Comparison of ENCODE assay signal across 8 cellular contexts in genomic region chr3:197791120-197792018, GRCh38. TPM values are rescaled to one million over a fixed set of nuclear protein-coding genes. Genes with fewer than 3 reads are reported as not detected.
DNase-seq lines count a peak whose midpoint lies in the region; ATAC-seq and TF ChIP-seq lines count a peak whose summit lies in the region.

Gene LRCH3 (plus strand): TSS chr3:197791254. CDS start chr3:197791279, 25 bp downstream.

- H3K4ac ChIP-seq in neuronal stem cell (ENCODE audit: low read length) = no peak within 1 kb of the TSS

- peak within 1 kb of the TSS; percentile 60 for H3K4me2 ChIP-seq in neuronal stem cell (ENCODE audit: insufficient read depth, low read length, poor library complexity, severe bottlenecking)

- no peaks in the 10 kb centered on the region for H3K27me3 ChIP-seq in H7 (ENCODE audit: control insufficient read depth, insufficient read depth, low read length)
- no peaks in the 10 kb centered on the region for H3K27me3 ChIP-seq in MG63
- H3K27me3 ChIP-seq in gastroesophageal sphincter = no peaks in the 10 kb centered on the region
- H3K27me3 ChIP-seq in neuronal stem cell (ENCODE audit: control insufficient read depth in 3 of 3, insufficient read depth in 3 of 3, low read depth in 1 of 3, low read length in 3 of 3) = no peaks in the 10 kb centered on the region

- H3K23ac ChIP-seq in neuronal stem cell (ENCODE audit: low read depth, low read length, poor library complexity) = peak within 1 kb of the TSS; percentile 100

- no peaks in the 10 kb centered on the region for H3K79me1 ChIP-seq in neuronal stem cell (ENCODE audit: low read depth, low read length)

- H3K27ac ChIP-seq in gastroesophageal sphincter = peak within 1 kb of the TSS; percentile 78 to 98 (median 96)
- peak within 1 kb of the TSS; percentile 85 for H3K27ac ChIP-seq in neuronal stem cell (replicated peaks; ENCODE audit: low read length)

- TF ChIP-seq POLR2A in gastroesophageal sphincter (IDR thresholded peaks at IDR 0.05) = peak; percentile 72 to 77

- H3K9me3 ChIP-seq in MG63 (no peaks in the 10 kb centered on the region), gastroesophageal sphincter (no peaks in the 10 kb centered on the region), neuronal stem cell (replicated peaks in 1 of 2; ENCODE audit: control insufficient read depth in 2 of 2, insufficient read depth in 1 of 2, low read depth in 1 of 2, low read length in 2 of 2) (no peaks in the 10 kb centered on the region)

- TF ChIP-seq EP300 in gastroesophageal sphincter (IDR thresholded peaks at IDR 0.05) = no peak

- in situ Hi-C loops in G401 (cut with HindIII; ENCODE audit: low sequenced_read_pairs) = no loop called here
- in situ Hi-C loops in SK-MEL-5 (cut with HindIII; ENCODE audit: low pct_unique_long_range_greater_than_20kb, low sequenced_read_pairs) = no loop called here

- H3K36me3 ChIP-seq in H7 (replicated peaks; ENCODE audit: control insufficient read depth, insufficient read depth, low read length) (no peaks in the 10 kb centered on the region), MG63 (no peaks in the 10 kb centered on the region; the same call in 1 of the 2 replicates), gastroesophageal sphincter (peaks cover 0 to 10% of the 10 kb centered on the region in 2 donors), neuronal stem cell (replicated peaks in 1 of 2; ENCODE audit: control insufficient read depth in 2 of 2, insufficient read depth in 2 of 2, low read length in 2 of 2) (peaks cover 0 to 8% of the 10 kb centered on the region in 2 donors)

- peak within 1 kb of the TSS; percentile 97 for H2BK120ac ChIP-seq in neuronal stem cell (ENCODE audit: low read depth, low read length)

- H2AFZ ChIP-seq in neuronal stem cell (ENCODE audit: low read length) = peak within 1 kb of the TSS; percentile 99

- 0% methylated on average over 13 of the region's 90 CpGs; no CpG with 5 or more reads in 1 of the 2 donors for WGBS in gastroesophageal sphincter (ENCODE audit: low coverage in 1 of 2), 2 donors
- WGBS in neuronal stem cell (ENCODE audit: extremely low coverage in 2 of 2, insufficient read length in 2 of 2, insufficient replicate concordance in 1 of 2), 2 donors = no CpG with 5 or more reads among the region's 90 CpGs

- peak; percentile 81 for ATAC-seq in gastroesophageal sphincter

- peak within 1 kb of the TSS; percentile 100 for H3K18ac ChIP-seq in neuronal stem cell (ENCODE audit: low read length)

- H3K4me3 ChIP-seq in H7 (ENCODE audit: insufficient read depth, low read depth, low read length) = peak within 1 kb of the TSS; percentile 87
- peak within 1 kb of the TSS; percentile 84 for H3K4me3 ChIP-seq in MG63
- peak within 1 kb of the TSS; percentile 86 to 94 for H3K4me3 ChIP-seq in gastroesophageal sphincter
- peak within 1 kb of the TSS; percentile 96 to 99 for H3K4me3 ChIP-seq in neuronal stem cell (ENCODE audit: low read length in 2 of 2)

- peak within 1 kb of the TSS; percentile 95 for H3K27ac Mint-ChIP-seq in activated naive CD4-positive, alpha-beta T cell treated with anti-CD3 and anti-CD28 coated beads for 36 hours

- no peak within 1 kb of the TSS for H2BK12ac ChIP-seq in neuronal stem cell (ENCODE audit: low read length)

- H3K4me3 Mint-ChIP-seq in activated naive CD4-positive, alpha-beta T cell treated with anti-CD3 and anti-CD28 coated beads for 36 hours = peak within 1 kb of the TSS; percentile 81

- H3K9ac ChIP-seq in neuronal stem cell (ENCODE audit: low read depth, low read length, poor library complexity) = peak within 1 kb of the TSS; percentile 98

- CTCF ChIA-PET in activated naive CD4-positive, alpha-beta T cell treated with anti-CD3 and anti-CD28 coated beads for 36 hours (lab: Charles Lee) = interaction anchor here (0.6 to 1.2 kb wide), 5 partner anchors 12 to 78 kb away, joined by 3 to 4 read pairs (median 3); no protein-coding TSS in a partner anchor

- no peaks in the 10 kb centered on the region for H3K36me3 Mint-ChIP-seq in activated naive CD4-positive, alpha-beta T cell treated with anti-CD3 and anti-CD28 coated beads for 36 hours (ENCODE audit: low read depth)

- H2BK15ac ChIP-seq in neuronal stem cell (ENCODE audit: low read length) = no peak within 1 kb of the TSS

- H3K4me1 Mint-ChIP-seq in activated naive CD4-positive, alpha-beta T cell treated with anti-CD3 and anti-CD28 coated beads for 36 hours (ENCODE audit: low read depth) = peaks cover 41% of the 10 kb centered on the region

- H3K4me1 ChIP-seq in gastroesophageal sphincter (peaks cover 0 to 46% (median 9%) of the 10 kb centered on the region in 3 donors), neuronal stem cell (ENCODE audit: control insufficient read depth in 2 of 2, insufficient read depth in 1 of 2, low read depth in 1 of 2, low read length in 2 of 2) (peaks cover 2% of the 10 kb centered on the region in 2 donors)

- H4K91ac ChIP-seq in neuronal stem cell (ENCODE audit: low read depth, low read length, poor library complexity) = no peak within 1 kb of the TSS

- peak in 2 of 4 experiments; percentile 16 to 17 for TF ChIP-seq CTCF in gastroesophageal sphincter (IDR thresholded peaks at IDR 0.05)
- TF ChIP-seq CTCF in subcutaneous adipose tissue (IDR thresholded peaks at IDR 0.05; ENCODE audit: low read depth) = no peak

- peak within 1 kb of the TSS; percentile 90 for H2BK5ac ChIP-seq in neuronal stem cell (ENCODE audit: low read length)

- H4K8ac ChIP-seq in neuronal stem cell (ENCODE audit: low read depth, low read length) = no peak within 1 kb of the TSS

- no peak within 1 kb of the TSS for H2AK5ac ChIP-seq in neuronal stem cell (ENCODE audit: low read depth, low read length)

- H3K14ac ChIP-seq in neuronal stem cell (ENCODE audit: low read length) = peak within 1 kb of the TSS; percentile 71

- DNase-seq in G401 (ENCODE audit: low spot score) = peak; percentile 75
- peak; percentile 99 for DNase-seq in H7
- peak; percentile 86 for DNase-seq in MG63
- peak; percentile 86 for DNase-seq in SK-MEL-5 (ENCODE audit: low read depth, low spot score)
- peak; percentile 77 for DNase-seq in activated naive CD4-positive, alpha-beta T cell treated with anti-CD3 and anti-CD28 coated beads for 36 hours
- peak; percentile 91 for DNase-seq in neuronal stem cell (ENCODE audit: low spot score)

- no peaks in the 10 kb centered on the region for H3K9me3 Mint-ChIP-seq in activated naive CD4-positive, alpha-beta T cell treated with anti-CD3 and anti-CD28 coated beads for 36 hours

- no peaks in the 10 kb centered on the region for H3K27me3 Mint-ChIP-seq in activated naive CD4-positive, alpha-beta T cell treated with anti-CD3 and anti-CD28 coated beads for 36 hours (ENCODE audit: low read depth)

- intact Hi-C loops in activated naive CD4-positive, alpha-beta T cell treated with anti-CD3 and anti-CD28 coated beads for 36 hours (cut with micrococcal nuclease) = loop anchor here (2.0 kb wide), 1 partner anchor 169 kb away; the partner anchor contains the start of gene LMLN

RNA-seq across cellular contexts. Expression of gene LRCH3, which starts in this region (rescaled TPM):
- 24.6 and 27.0 TPM in 2 replicates for total RNA-seq in G401 (2014; rRNA removed; shearing (Covaris generic))
- 21.4 and 21.5 TPM in 2 replicates for total RNA-seq in H7 (2014; rRNA removed; shearing (Covaris generic))
- total RNA-seq in MG63 (2014; rRNA removed; shearing (Covaris generic); ENCODE audit: low replicate concordance) = 20.3 and 32.8 TPM in 2 replicates
- total RNA-seq in SK-MEL-5 (2014; rRNA removed; shearing (Covaris generic)) = 92.3 and 93.7 TPM in 2 replicates
- 50.4 and 122 TPM in 2 replicates for polyA plus RNA-seq in SK-MEL-5 (2015; cell fraction: cytosol; rRNA removed)
- 56.3 and 79.7 TPM in 2 replicates for polyA plus RNA-seq in SK-MEL-5 (2015; cell fraction: nucleus; rRNA removed)
- total RNA-seq in activated naive CD4-positive, alpha-beta T cell treated with anti-CD3 and anti-CD28 coated beads for 36 hours = 10 to 100 TPM; 30.8 to 36.0 TPM
- total RNA-seq in gastroesophageal sphincter (100 to 1,000 TPM in 1 of 4 donors, 10 to 100 TPM in 3; 39.0 to 158 (median 69.6) TPM), subcutaneous adipose tissue (10 to 100 TPM; 44.4 to 60.5 (median 51.5) TPM)
- 31.6 TPM for polyA plus RNA-seq in neuronal stem cell (2013, experiment 1 of 2)
- 30.8 TPM for polyA plus RNA-seq in neuronal stem cell (2013, experiment 2 of 2)

Comparison
In these comparisons a context has a peak if more than half of its experiments do, and no peak if none do; other contexts are left out.
1. Peak in every context shown above with its lines: DNase-seq, ATAC-seq, H3K4me3 ChIP-seq and H3K27ac ChIP-seq.